In the genomic region with DNA sequence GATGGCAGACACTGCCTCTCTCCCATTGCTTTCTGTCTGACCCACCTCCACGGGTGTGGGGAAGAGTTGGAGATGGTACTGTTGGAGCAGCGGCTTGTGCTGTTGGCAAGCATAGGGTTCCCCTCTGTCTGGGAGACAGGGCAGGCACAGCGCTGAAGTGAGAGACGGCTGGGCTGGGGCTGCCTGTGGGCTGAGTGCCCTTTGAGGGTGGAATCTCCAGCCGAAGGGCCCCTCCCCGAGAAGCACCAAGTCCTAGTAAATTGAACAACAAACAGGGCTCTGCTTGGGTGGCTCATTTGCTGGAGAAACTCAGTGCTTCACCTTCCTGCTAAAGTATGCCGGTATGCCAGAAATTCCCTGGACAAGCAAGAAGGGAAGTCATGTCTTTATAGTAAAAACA, we compare ENCODE assay signal across 16 cellular contexts.
DNase-seq lines count a peak whose midpoint lies in the region; FAIRE-seq and TF ChIP-seq lines count a peak whose summit lies in the region.
"Had no signal": no experiment of that assay in that cellular context is flagged by ENCODE, and none has a peak within 500 bp of the region (broad histone marks: within the 10 kb centered on the region; RNA-seq: fewer than 3 reads in every experiment).

No MANE protein-coding gene starts in this region.

- H3K27me3 Mint-ChIP-seq in chondrocyte (ENCODE audit: low read depth) (no peaks in the 10 kb centered on the region), mesothelial cell of epicardium (ENCODE audit: low read depth) (no peaks in the 10 kb centered on the region)

- H3K4me3 Mint-ChIP-seq in chondrocyte (ENCODE audit: unreplicated experiment) = no peak overlapping the region
- H3K4me3 Mint-ChIP-seq in mesothelial cell of epicardium = no peak overlapping the region

- no peak for TF ChIP-seq CTCF in chondrocyte (IDR thresholded peaks at IDR 0.05)
- TF ChIP-seq CTCF in mesothelial cell of epicardium (IDR thresholded peaks at IDR 0.05; ENCODE audit: unreplicated experiment) = no peak

- peak overlapping the region in 3 of 5 donors; percentile 18 to 21 (median 21) for H3K9ac ChIP-seq in subcutaneous abdominal adipose tissue (ENCODE audit: low read length in 5 of 5)
- H3K9ac ChIP-seq: BLaER1 treated with 17β-estradiol and CSF1 and Interleukin-3, amounts not matched to agents 10 nM and 100 nM had no signal

- H3K9me3 Mint-ChIP-seq in chondrocyte (ENCODE audit: low read depth) = no peaks in the 10 kb centered on the region
- H3K9me3 Mint-ChIP-seq in mesothelial cell of epicardium = no peaks in the 10 kb centered on the region

- no peaks in the 10 kb centered on the region for H3K27me3 ChIP-seq in subcutaneous abdominal adipose tissue (ENCODE audit: control insufficient read depth in 5 of 5, insufficient read depth in 4 of 5, low read length in 5 of 5)
- H3K27me3 ChIP-seq: cardiac muscle cell had no signal

- FAIRE-seq in HTR-8/SVneo (lab: Jason Lieb, UNC) = peak; percentile 60
- FAIRE-seq: urothelium cell line had no signal

- H3K36me3 ChIP-seq in subcutaneous abdominal adipose tissue (ENCODE audit: control insufficient read depth in 5 of 5, insufficient read depth in 5 of 5, low read length in 5 of 5) = no peaks in the 10 kb centered on the region
- H3K36me3 ChIP-seq: BLaER1 treated with 17β-estradiol and CSF1 and Interleukin-3, amounts not matched to agents 10 nM and 100 nM; cardiac muscle cell had no signal

- H3K36me3 Mint-ChIP-seq in chondrocyte (ENCODE audit: low read depth) (no peaks in the 10 kb centered on the region), mesothelial cell of epicardium (no peaks in the 10 kb centered on the region)

- H3K4me1 ChIP-seq in subcutaneous abdominal adipose tissue (ENCODE audit: control insufficient read depth in 5 of 5, insufficient read depth in 5 of 5, low read length in 5 of 5) = peaks cover 28 to 77% (median 65%) of the 10 kb centered on the region in 5 donors

- H3K27ac Mint-ChIP-seq in chondrocyte (ENCODE audit: unreplicated experiment) (peak overlapping the region; percentile 94), mesothelial cell of epicardium (peak overlapping the region; percentile 84)

- DNase-seq in HTR-8/SVneo (ENCODE audit: insufficient read length, low spot score) (no peak), chondrocyte (ENCODE audit: low spot score) (no peak), mesothelial cell of epicardium (ENCODE audit: low spot score in 2 of 2, unreplicated experiment in 2 of 2) (no peak), NCI-H1694 treated with DMSO at 0.1 percent for 48 hours (lab: John Stamatoyannopoulos, UW) (no peak), NCI-H345 (lab: John Stamatoyannopoulos, UW) (no peak), kidney tubule cell (ENCODE audit: low spot score) (no peak)
- no peak for DNase-seq in activated naive CD4-positive, alpha-beta T cell treated with anti-CD3 and anti-CD28 coated beads, Interleukin-2, amount 50 U/mL, for 16 hours
- DNase-seq: activated gamma-delta T cell treated with Interleukin-2 at 50 U/mL for 16 hours; DMS79; left ventricle myocardium superior; NCI-H1092; stimulated activated CD4-positive, alpha-beta T cell treated with anti-CD3 and anti-CD28 coated beads, Interleukin-15, amount 100 ng/mL, for 24 hours had no signal

- peak overlapping the region; percentile 79 for H3K27ac ChIP-seq in subcutaneous abdominal adipose tissue (ENCODE audit: low read depth, low read length)
- H3K27ac ChIP-seq: BLaER1 treated with 17β-estradiol and CSF1 and Interleukin-3, amounts not matched to agents 10 nM and 100 nM; cardiac muscle cell had no signal

- H3K4me3 ChIP-seq in subcutaneous abdominal adipose tissue (ENCODE audit: low read depth in 1 of 5, low read length in 5 of 5) = no peak overlapping the region
- H3K4me3 ChIP-seq: BLaER1 treated with 17β-estradiol and CSF1 and Interleukin-3, amounts not matched to agents 10 nM and 100 nM; cardiac muscle cell had no signal

- H3K4me1 Mint-ChIP-seq in chondrocyte (ENCODE audit: low read depth) = peaks cover 85% of the 10 kb centered on the region
- peaks cover 45% of the 10 kb centered on the region for H3K4me1 Mint-ChIP-seq in mesothelial cell of epicardium

- no peaks in the 10 kb centered on the region for H3K9me3 ChIP-seq in subcutaneous abdominal adipose tissue (ENCODE audit: control insufficient read depth in 5 of 5, low read length in 5 of 5)
- H3K9me3 ChIP-seq: BLaER1 treated with 17β-estradiol and CSF1 and Interleukin-3, amounts not matched to agents 10 nM and 100 nM had no signal
